32 cellular contexts compared by ENCODE assay signal in genomic region chr12:120373683-120374082, GRCh38. TPM values are rescaled to one million over a fixed set of nuclear protein-coding genes. Genes with fewer than 3 reads are reported as not detected.
"Had no signal": no experiment of that assay in that cellular context is flagged by ENCODE, and none has a peak within 500 bp of the region (broad histone marks: within the 10 kb centered on the region; RNA-seq: fewer than 3 reads in every experiment).

No MANE protein-coding gene starts in this region.

- ATAC-seq: naive thymus-derived CD4-positive, alpha-beta T cell; natural killer cell treated with Interleukin-12 subunit alpha and Interleukin-12 subunit beta and Interleukin-15 and Interleukin-18, amount 100 ng/mL, for 72 hours; psoas muscle; right cardiac atrium; sciatic nerve; stimulated activated memory B cell treated with anti-CD40 and anti-IgM and Interleukin-4, amounts not matched to agents 10 μg/mL and 1 μg/mL and 100 μg/mL, for 72 hours; stimulated activated naive CD8-positive, alpha-beta T cell treated with anti-CD3 and anti-CD28 coated beads, Interleukin-15, amount 100 ng/mL, for 72 hours; stimulated activated naive CD8-positive, alpha-beta T cell treated with anti-CD3 and anti-CD28 coated beads, Interleukin-15, Interleukin-2, amounts not matched to agents 100 U/mL and 50 U/mL, for 24 hours; upper lobe of right lung had no signal

- H3K27ac Mint-ChIP-seq: naive thymus-derived CD4-positive, alpha-beta T cell; natural killer cell treated with Interleukin-12 subunit alpha and Interleukin-12 subunit beta and Interleukin-15 and Interleukin-18, amount 100 ng/mL, for 72 hours; nephron progenitor cell; progenitor cell of endocrine pancreas; stimulated activated memory B cell treated with anti-CD40 and anti-IgM and Interleukin-4, amounts not matched to agents 10 μg/mL and 1 μg/mL and 100 μg/mL, for 72 hours; stimulated activated naive CD8-positive, alpha-beta T cell treated with anti-CD3 and anti-CD28 coated beads, Interleukin-15, amount 100 ng/mL, for 72 hours; type B pancreatic cell had no signal

- H3K9ac ChIP-seq: parathyroid adenoma had no signal

- H3K4me3 ChIP-seq: psoas muscle, skin epidermis, smooth muscle cell, spleen, suprapubic skin, testis, tibial artery, transverse colon, upper lobe of right lung, uterus had no signal

- H3K9me3 Mint-ChIP-seq: natural killer cell treated with Interleukin-12 subunit alpha and Interleukin-12 subunit beta and Interleukin-15 and Interleukin-18, amount 100 ng/mL, for 72 hours; nephron progenitor cell; stimulated activated memory B cell treated with anti-CD40 and anti-IgM and Interleukin-4, amounts not matched to agents 10 μg/mL and 1 μg/mL and 100 μg/mL, for 72 hours; stimulated activated naive CD8-positive, alpha-beta T cell treated with anti-CD3 and anti-CD28 coated beads, Interleukin-15, amount 100 ng/mL, for 72 hours; type B pancreatic cell had no signal

- H3K4me1 ChIP-seq: parathyroid adenoma, psoas muscle had no signal

- DNase-seq: naive thymus-derived CD4-positive, alpha-beta T cell; nephron progenitor cell; nucleus accumbens; psoas muscle; right cardiac atrium; spleen; stimulated activated CD4-positive, alpha-beta T cell treated with anti-CD3 and anti-CD28 coated beads, Interleukin-12 subunit alpha, Interleukin-12 subunit beta, amount 100 ng/mL, for 4 hours; stimulated activated CD4-positive, alpha-beta T cell treated with anti-CD3 and anti-CD28 coated beads, Interleukin-1b, Interleukin-23, amount 100 ng/mL, for 48 hours; stimulated activated CD4-positive, alpha-beta T cell treated with anti-CD3 and anti-CD28 coated beads, Interleukin-4, amount 100 ng/mL, for 1 hour; stimulated activated CD4-positive, alpha-beta T cell treated with anti-CD3 and anti-CD28 coated beads, Interleukin-4, amount 100 ng/mL, for 4 hours; stimulated activated CD8-positive, alpha-beta memory T cell treated with anti-CD3 and anti-CD28 coated beads, Interleukin-4, amount 100 ng/mL, for 48 hours; stimulated activated naive CD4-positive, alpha-beta T cell; stimulated activated naive CD8-positive, alpha-beta T cell treated with anti-CD3 and anti-CD28 coated beads, Interleukin-15, amount 100 ng/mL, for 72 hours; stimulated activated naive CD8-positive, alpha-beta T cell treated with anti-CD3 and anti-CD28 coated beads, Interleukin-15, Interleukin-2, amounts not matched to agents 100 U/mL and 50 U/mL, for 24 hours; substantia nigra; testis; tibial artery; transverse colon; upper lobe of right lung; uterus had no signal

- H3K4me3 Mint-ChIP-seq: naive thymus-derived CD4-positive, alpha-beta T cell; natural killer cell treated with Interleukin-12 subunit alpha and Interleukin-12 subunit beta and Interleukin-15 and Interleukin-18, amount 100 ng/mL, for 72 hours; nephron progenitor cell; stimulated activated memory B cell treated with anti-CD40 and anti-IgM and Interleukin-4, amounts not matched to agents 10 μg/mL and 1 μg/mL and 100 μg/mL, for 72 hours; stimulated activated naive CD8-positive, alpha-beta T cell treated with anti-CD3 and anti-CD28 coated beads, Interleukin-15, amount 100 ng/mL, for 72 hours; type B pancreatic cell had no signal

- H3K79me2 ChIP-seq: parathyroid adenoma had no signal

- H2AFZ ChIP-seq: parathyroid adenoma had no signal

- H3K9me3 ChIP-seq: neutrophil, psoas muscle, spleen, suprapubic skin, testis, tibial artery, transverse colon, upper lobe of right lung, uterus had no signal

- H3K36me3 ChIP-seq: neutrophil, spleen, suprapubic skin, tibial artery, transverse colon, upper lobe of right lung, uterus had no signal

- H3K27me3 ChIP-seq: testis had no signal

- H3K36me3 Mint-ChIP-seq: naive thymus-derived CD4-positive, alpha-beta T cell; natural killer cell treated with Interleukin-12 subunit alpha and Interleukin-12 subunit beta and Interleukin-15 and Interleukin-18, amount 100 ng/mL, for 72 hours; stimulated activated memory B cell treated with anti-CD40 and anti-IgM and Interleukin-4, amounts not matched to agents 10 μg/mL and 1 μg/mL and 100 μg/mL, for 72 hours had no signal

- H3K27ac ChIP-seq: neutrophil, parathyroid adenoma, psoas muscle, skin epidermis, spleen, suprapubic skin, testis, tibial artery, transverse colon, upper lobe of right lung, uterus had no signal

- H3K4me2 ChIP-seq: smooth muscle cell had no signal

RNA-seq across cellular contexts. Expression of gene MSI1, which starts 4.7 kb away (rescaled TPM):
- total RNA-seq: naive thymus-derived CD4-positive, alpha-beta T cell; natural killer cell treated with Interleukin-12 subunit alpha and Interleukin-12 subunit beta and Interleukin-15 and Interleukin-18, amount 100 ng/mL, for 72 hours had no signal
- polyA plus RNA-seq: naive thymus-derived CD4-positive, alpha-beta T cell had no signal

RNA-seq across cellular contexts. Expression of gene PLA2G1B, which starts 46.1 kb away (rescaled TPM):
- total RNA-seq: natural killer cell treated with Interleukin-12 subunit alpha and Interleukin-12 subunit beta and Interleukin-15 and Interleukin-18, amount 100 ng/mL, for 72 hours; omental fat pad; renal cortical epithelial cell; right cardiac atrium; sciatic nerve; smooth muscle cell; suprapubic skin; transverse colon; uterus had no signal
- polyA plus RNA-seq: right cardiac atrium, smooth muscle cell had no signal
